In the genomic region with DNA sequence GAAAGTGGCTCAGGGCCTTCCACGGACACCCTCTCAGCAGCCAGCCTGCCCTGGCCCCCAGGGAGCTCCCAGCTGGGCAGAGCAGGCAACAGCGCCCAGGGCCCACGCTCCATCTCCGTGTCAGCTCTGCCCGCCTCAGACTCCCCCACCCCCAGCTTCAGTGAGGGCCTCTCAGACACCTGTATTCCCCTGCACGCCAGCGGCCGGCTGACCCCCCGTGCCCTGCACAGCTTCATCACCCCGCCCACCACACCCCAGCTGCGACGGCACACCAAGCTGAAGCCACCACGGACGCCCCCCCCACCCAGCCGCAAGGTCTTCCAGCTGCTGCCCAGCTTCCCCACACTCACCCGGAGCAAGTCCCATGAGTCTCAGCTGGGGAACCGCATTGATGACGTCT, we compare ENCODE assay signal across 25 cellular contexts.
"Had no signal": no experiment of that assay in that cellular context is flagged by ENCODE, and none has a peak within 500 bp of the region (broad histone marks: within the 10 kb centered on the region; RNA-seq: fewer than 3 reads in every experiment).

No MANE protein-coding gene starts in this region.

- H3K27ac ChIP-seq: colonic mucosa, epithelial cell of prostate, esophagus muscularis mucosa, foreskin keratinocyte, heart right ventricle, left lung, pancreas, right lobe of liver, stomach had no signal

- H3K4me1 ChIP-seq: colonic mucosa, foreskin keratinocyte, right lobe of liver had no signal

- ATAC-seq: foreskin keratinocyte; heart right ventricle; left cardiac atrium; left lung; naive thymus-derived CD4-positive, alpha-beta T cell; pancreas; right lobe of liver; stimulated activated effector memory CD8-positive, alpha-beta T cell treated with anti-CD3 and anti-CD28 coated beads, Interleukin-12 subunit alpha, Interleukin-12 subunit beta, amount 100 ng/mL, for 72 hours had no signal

- H3K27me3 ChIP-seq: colonic mucosa, esophagus muscularis mucosa, foreskin keratinocyte, heart right ventricle, left lung, pancreas, right lobe of liver, stomach, thyroid gland had no signal

- H3K36me3 ChIP-seq: colonic mucosa, right lobe of liver had no signal

- H3K4me3 ChIP-seq: colonic mucosa, esophagus muscularis mucosa, heart right ventricle, left lung, pancreas, right lobe of liver, stomach, thyroid gland had no signal

- H3K9me3 ChIP-seq: colonic mucosa, esophagus muscularis mucosa, heart right ventricle, left lung, pancreas, right lobe of liver, stomach, thyroid gland had no signal

- DNase-seq: colonic mucosa; effector CD8-positive, alpha-beta T cell; endodermal cell; foreskin keratinocyte; glutamatergic neuron; heart right ventricle; hippocampal formation; left cardiac atrium; left lung; mesendoderm; midbrain; naive thymus-derived CD4-positive, alpha-beta T cell; occipital lobe; small intestine; stimulated activated CD4-positive, alpha-beta T cell treated with anti-CD3 and anti-CD28 coated beads, Interleukin-12 subunit alpha, Interleukin-12 subunit beta, amount 100 ng/mL, for 4 hours; stimulated activated CD4-positive, alpha-beta T cell treated with anti-CD3 and anti-CD28 coated beads, Interleukin-1b, Interleukin-23, amount 100 ng/mL, for 48 hours; stimulated activated CD4-positive, alpha-beta T cell treated with anti-CD3 and anti-CD28 coated beads, Interleukin-4, amount 100 ng/mL, for 24 hours; stimulated activated naive CD4-positive, alpha-beta T cell treated with Interleukin-2 at 50 U/mL for 16 hours; stomach; thyroid gland had no signal
